ENCODE assay signal across 23 cellular contexts in the genomic region with DNA sequence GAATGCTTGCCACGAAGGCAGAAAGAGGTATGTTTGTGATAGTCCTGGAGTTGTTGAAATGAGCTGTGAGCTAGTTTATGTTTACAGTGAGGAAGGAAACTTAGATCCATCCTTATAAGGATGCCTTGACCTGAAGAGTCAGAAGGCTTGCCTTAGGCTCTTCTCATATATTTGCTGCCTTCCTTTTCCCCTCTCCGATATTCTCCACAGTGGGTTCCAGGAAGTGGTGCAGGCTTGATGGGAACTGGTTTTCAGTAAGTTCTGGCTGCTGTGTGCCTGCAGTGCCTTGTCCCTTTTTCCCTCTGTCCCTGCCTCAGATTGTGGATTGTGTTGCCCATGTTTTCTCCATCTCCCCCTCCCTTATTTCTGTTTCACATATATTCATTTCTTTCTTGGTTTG.
"Had no signal": no experiment of that assay in that cellular context is flagged by ENCODE, and none has a peak within 500 bp of the region (broad histone marks: within the 10 kb centered on the region; RNA-seq: fewer than 3 reads in every experiment).

No MANE protein-coding gene starts in this region.

- H2AFZ ChIP-seq: neural progenitor cell had no signal

- ATAC-seq: activated naive CD4-positive, alpha-beta T cell treated with anti-CD3 and anti-CD28 coated beads, Interleukin-2, amount 50 U/mL, for 72 hours; foreskin keratinocyte; left lung; right lobe of liver had no signal

- H3K4me2 ChIP-seq: neural progenitor cell had no signal

- H3K27ac ChIP-seq: adrenal gland, foreskin keratinocyte, left lung, neural progenitor cell, ovary, right lobe of liver, stomach had no signal

- H3K4me1 ChIP-seq: adrenal gland, foreskin keratinocyte, left lung, right lobe of liver had no signal

- H3K27me3 ChIP-seq: adrenal gland, foreskin keratinocyte, left lung, neural progenitor cell, ovary, right lobe of liver, stomach had no signal

- FAIRE-seq: bronchial epithelial cell, small intestine, TTC549 had no signal

- DNase-seq: activated B cell treated with CpG ODN at 0.5 μM for 24 hours; activated CD4-positive, alpha-beta memory T cell treated with anti-CD3 and anti-CD28 coated beads for 36 hours; activated CD4-positive, alpha-beta T cell treated with anti-CD3 and anti-CD28 coated beads for 4 hours; activated gamma-delta T cell treated with Interleukin-2 at 50 U/mL for 16 hours; activated T-cell treated with anti-CD3 and anti-CD28 coated beads for 4 hours; adrenal gland; dermis blood vessel endothelial cell; effector memory CD4-positive, alpha-beta T cell; foreskin keratinocyte; glutamatergic neuron; hippocampal formation; left lung; ovary; right lobe of liver; small intestine; stimulated activated CD4-positive, alpha-beta T cell treated with anti-CD3 and anti-CD28 coated beads, Interleukin-15, amount 100 ng/mL, for 24 hours; stimulated activated CD4-positive, alpha-beta T cell treated with anti-CD3 and anti-CD28 coated beads, Interleukin-2, amount 100 ng/mL, for 48 hours; stomach; trophoblast cell had no signal

- H3K36me3 ChIP-seq: adrenal gland, left lung, neural progenitor cell, ovary, right lobe of liver, stomach had no signal

- H3K9me3 ChIP-seq: adrenal gland, left lung, ovary, right lobe of liver, stomach had no signal

- H3K4me3 ChIP-seq: adrenal gland, left lung, neural progenitor cell, ovary, right lobe of liver, stomach had no signal
